In the genomic region with DNA sequence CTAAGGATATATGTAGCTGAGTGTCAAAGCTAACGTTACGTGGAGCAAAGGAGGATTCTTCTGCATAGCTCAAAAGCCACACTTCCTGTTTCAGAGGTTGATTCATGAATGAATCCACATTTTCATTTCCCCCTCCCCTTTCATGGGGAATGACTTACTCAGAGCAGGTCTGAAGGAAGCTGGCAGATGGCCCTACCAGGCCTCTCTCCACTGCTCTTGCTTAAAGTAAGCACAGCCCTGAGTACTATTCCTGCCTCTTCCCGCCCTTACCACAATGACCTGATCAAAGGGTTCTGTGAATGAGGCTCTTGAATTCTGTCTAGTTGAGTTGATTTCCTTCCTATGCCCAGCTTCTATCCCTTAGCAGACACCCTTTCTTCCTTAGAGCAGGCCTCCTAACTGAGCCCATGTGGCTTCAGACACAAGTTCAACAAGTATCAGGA, we compare ENCODE assay signal across 1 cellular context.
TF ChIP-seq lines count a peak whose summit lies in the region.

No MANE protein-coding gene starts in this region.

TF ChIP-seq in WTC11, 78 proteins besides CTCF, POLR2A, EP300 and RAD21 (continued from another document):
- TF ChIP-seq, protein P1, sequence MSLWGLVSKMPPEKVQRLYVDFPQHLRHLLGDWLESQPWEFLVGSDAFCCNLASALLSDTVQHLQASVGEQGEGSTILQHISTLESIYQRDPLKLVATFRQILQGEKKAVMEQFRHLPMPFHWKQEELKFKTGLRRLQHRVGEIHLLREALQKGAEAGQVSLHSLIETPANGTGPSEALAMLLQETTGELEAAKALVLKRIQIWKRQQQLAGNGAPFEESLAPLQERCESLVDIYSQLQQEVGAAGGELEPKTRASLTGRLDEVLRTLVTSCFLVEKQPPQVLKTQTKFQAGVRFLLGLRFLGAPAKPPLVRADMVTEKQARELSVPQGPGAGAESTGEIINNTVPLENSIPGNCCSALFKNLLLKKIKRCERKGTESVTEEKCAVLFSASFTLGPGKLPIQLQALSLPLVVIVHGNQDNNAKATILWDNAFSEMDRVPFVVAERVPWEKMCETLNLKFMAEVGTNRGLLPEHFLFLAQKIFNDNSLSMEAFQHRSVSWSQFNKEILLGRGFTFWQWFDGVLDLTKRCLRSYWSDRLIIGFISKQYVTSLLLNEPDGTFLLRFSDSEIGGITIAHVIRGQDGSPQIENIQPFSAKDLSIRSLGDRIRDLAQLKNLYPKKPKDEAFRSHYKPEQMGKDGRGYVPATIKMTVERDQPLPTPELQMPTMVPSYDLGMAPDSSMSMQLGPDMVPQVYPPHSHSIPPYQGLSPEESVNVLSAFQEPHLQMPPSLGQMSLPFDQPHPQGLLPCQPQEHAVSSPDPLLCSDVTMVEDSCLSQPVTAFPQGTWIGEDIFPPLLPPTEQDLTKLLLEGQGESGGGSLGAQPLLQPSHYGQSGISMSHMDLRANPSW (CRISPR knock-in tag; conservative IDR thresholded peaks at IDR 0.05; ENCODE audit: low read depth), result no peak
- no peak for TF ChIP-seq MYBL2 (CRISPR knock-in tag; IDR thresholded peaks at IDR 0.05)
- TF ChIP-seq SP1 (CRISPR knock-in tag; conservative IDR thresholded peaks at IDR 0.05), result no peak
- no peak for TF ChIP-seq ZNF121 (CRISPR knock-in tag; IDR thresholded peaks at IDR 0.05)
- TF ChIP-seq ZNF671 (CRISPR knock-in tag; IDR thresholded peaks at IDR 0.05), result no peak
- no peak for TF ChIP-seq SOX15 (CRISPR knock-in tag; IDR thresholded peaks at IDR 0.05)
- no peak for TF ChIP-seq E2F5 (CRISPR knock-in tag; IDR thresholded peaks at IDR 0.05)
- TF ChIP-seq, protein P2, sequence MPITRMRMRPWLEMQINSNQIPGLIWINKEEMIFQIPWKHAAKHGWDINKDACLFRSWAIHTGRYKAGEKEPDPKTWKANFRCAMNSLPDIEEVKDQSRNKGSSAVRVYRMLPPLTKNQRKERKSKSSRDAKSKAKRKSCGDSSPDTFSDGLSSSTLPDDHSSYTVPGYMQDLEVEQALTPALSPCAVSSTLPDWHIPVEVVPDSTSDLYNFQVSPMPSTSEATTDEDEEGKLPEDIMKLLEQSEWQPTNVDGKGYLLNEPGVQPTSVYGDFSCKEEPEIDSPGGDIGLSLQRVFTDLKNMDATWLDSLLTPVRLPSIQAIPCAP (CRISPR knock-in tag; IDR thresholded peaks at IDR 0.05), result no peak
- TF ChIP-seq HMGXB4 (CRISPR knock-in tag; IDR thresholded peaks at IDR 0.05), result no peak
- no peak for TF ChIP-seq ELF4 (CRISPR knock-in tag; IDR thresholded peaks at IDR 0.05; ENCODE audit: low read depth)
- TF ChIP-seq ZNF263 (CRISPR knock-in tag; IDR thresholded peaks at IDR 0.05; ENCODE audit: low read depth), result no peak
- TF ChIP-seq ZNF396 (CRISPR knock-in tag; IDR thresholded peaks at IDR 0.05; ENCODE audit: borderline replicate concordance), result no peak
- no peak for TF ChIP-seq E2F4 (CRISPR knock-in tag; IDR thresholded peaks at IDR 0.05; ENCODE audit: borderline replicate concordance, low read depth)
- TF ChIP-seq ZNF138 (CRISPR knock-in tag; conservative IDR thresholded peaks at IDR 0.05), result no peak
- TF ChIP-seq ETV6 (CRISPR knock-in tag; IDR thresholded peaks at IDR 0.05), result no peak
- TF ChIP-seq ATF2 (CRISPR knock-in tag; IDR thresholded peaks at IDR 0.05; ENCODE audit: borderline replicate concordance, low read depth), result no peak
- no peak for TF ChIP-seq NFE2L1 (CRISPR knock-in tag; IDR thresholded peaks at IDR 0.05)
- TF ChIP-seq, protein P3, sequence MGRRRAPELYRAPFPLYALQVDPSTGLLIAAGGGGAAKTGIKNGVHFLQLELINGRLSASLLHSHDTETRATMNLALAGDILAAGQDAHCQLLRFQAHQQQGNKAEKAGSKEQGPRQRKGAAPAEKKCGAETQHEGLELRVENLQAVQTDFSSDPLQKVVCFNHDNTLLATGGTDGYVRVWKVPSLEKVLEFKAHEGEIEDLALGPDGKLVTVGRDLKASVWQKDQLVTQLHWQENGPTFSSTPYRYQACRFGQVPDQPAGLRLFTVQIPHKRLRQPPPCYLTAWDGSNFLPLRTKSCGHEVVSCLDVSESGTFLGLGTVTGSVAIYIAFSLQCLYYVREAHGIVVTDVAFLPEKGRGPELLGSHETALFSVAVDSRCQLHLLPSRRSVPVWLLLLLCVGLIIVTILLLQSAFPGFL (CRISPR knock-in tag; IDR thresholded peaks at IDR 0.05; ENCODE audit: borderline replicate concordance), result no peak
